ENCODE assay signal across 1 cellular context in the genomic region with DNA sequence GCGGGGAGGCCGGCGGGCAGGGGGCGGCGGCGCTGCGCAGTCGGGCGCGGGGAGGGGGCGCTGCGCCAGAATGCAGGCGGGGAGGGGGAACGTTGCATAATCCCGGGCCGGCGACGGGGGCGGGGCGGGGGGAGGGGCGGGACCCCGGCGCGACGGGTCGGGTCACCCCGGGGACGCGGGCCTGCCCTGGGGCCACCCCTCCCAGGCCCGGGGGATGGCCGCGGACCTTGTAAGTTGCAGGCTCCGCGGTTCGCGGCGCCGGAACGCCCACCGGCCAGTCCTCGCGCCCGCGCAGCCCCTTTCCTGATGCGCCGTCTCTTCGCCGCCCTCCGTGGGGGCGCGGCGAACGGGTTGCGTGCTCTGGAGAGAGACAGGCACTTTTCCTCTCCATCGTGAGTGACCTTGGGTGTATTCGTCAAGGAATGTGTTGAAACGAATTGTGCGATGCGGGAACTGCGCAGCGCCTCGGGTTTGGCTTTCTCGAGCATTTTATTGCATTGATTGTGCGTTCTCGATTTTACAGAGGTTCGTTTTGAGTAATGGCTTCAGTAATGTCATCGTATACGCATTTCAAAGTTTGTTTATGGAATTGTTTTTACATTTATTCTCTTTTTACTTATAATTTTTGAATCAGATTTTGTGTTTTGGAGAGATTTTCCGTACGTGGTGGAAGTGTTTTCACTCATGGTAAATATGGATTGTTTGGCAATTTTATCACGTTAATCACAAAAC.
A peak's percentile ranks its signal among the peaks of the same experiment; 100 is the strongest.
TF ChIP-seq lines count a peak whose summit lies in the region.

No MANE protein-coding gene starts in this region.

TF ChIP-seq in GM12878, 131 proteins besides CTCF, POLR2A, EP300 and RAD21 (continued from another document):
- TF ChIP-seq, protein P1, sequence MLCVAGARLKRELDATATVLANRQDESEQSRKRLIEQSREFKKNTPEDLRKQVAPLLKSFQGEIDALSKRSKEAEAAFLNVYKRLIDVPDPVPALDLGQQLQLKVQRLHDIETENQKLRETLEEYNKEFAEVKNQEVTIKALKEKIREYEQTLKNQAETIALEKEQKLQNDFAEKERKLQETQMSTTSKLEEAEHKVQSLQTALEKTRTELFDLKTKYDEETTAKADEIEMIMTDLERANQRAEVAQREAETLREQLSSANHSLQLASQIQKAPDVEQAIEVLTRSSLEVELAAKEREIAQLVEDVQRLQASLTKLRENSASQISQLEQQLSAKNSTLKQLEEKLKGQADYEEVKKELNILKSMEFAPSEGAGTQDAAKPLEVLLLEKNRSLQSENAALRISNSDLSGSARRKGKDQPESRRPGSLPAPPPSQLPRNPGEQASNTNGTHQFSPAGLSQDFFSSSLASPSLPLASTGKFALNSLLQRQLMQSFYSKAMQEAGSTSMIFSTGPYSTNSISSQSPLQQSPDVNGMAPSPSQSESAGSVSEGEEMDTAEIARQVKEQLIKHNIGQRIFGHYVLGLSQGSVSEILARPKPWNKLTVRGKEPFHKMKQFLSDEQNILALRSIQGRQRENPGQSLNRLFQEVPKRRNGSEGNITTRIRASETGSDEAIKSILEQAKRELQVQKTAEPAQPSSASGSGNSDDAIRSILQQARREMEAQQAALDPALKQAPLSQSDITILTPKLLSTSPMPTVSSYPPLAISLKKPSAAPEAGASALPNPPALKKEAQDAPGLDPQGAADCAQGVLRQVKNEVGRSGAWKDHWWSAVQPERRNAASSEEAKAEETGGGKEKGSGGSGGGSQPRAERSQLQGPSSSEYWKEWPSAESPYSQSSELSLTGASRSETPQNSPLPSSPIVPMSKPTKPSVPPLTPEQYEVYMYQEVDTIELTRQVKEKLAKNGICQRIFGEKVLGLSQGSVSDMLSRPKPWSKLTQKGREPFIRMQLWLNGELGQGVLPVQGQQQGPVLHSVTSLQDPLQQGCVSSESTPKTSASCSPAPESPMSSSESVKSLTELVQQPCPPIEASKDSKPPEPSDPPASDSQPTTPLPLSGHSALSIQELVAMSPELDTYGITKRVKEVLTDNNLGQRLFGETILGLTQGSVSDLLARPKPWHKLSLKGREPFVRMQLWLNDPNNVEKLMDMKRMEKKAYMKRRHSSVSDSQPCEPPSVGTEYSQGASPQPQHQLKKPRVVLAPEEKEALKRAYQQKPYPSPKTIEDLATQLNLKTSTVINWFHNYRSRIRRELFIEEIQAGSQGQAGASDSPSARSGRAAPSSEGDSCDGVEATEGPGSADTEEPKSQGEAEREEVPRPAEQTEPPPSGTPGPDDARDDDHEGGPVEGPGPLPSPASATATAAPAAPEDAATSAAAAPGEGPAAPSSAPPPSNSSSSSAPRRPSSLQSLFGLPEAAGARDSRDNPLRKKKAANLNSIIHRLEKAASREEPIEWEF (IDR thresholded peaks at IDR 0.05; ENCODE audit: insufficient replicate concordance, low read depth, low read length): peak; percentile 26
- TF ChIP-seq KLF5 (IDR thresholded peaks at IDR 0.05; ENCODE audit: partially characterized antibody) (no peak), ZNF24 (IDR thresholded peaks at IDR 0.05) (0 out of 2 replicates have a peak, but pooled peaks have one; percentile 24), DPF2 (IDR thresholded peaks at IDR 0.05) (peak; percentile 2; the same call in 1 of the 2 replicates), BCL11A (IDR thresholded peaks at IDR 0.05; ENCODE audit: low read depth, low read length) (no peak), SMC3 (IDR thresholded peaks at IDR 0.05; ENCODE audit: borderline replicate concordance, low read length) (no peak), KAT2A (conservative IDR thresholded peaks at IDR 0.05; ENCODE audit: control insufficient read depth, low read depth, low read length) (no peak), BACH1 (IDR thresholded peaks at IDR 0.05; ENCODE audit: borderline replicate concordance) (0 out of 2 replicates have a peak, but pooled peaks have one; percentile 25), SUPT20H (IDR thresholded peaks at IDR 0.05; ENCODE audit: borderline replicate concordance, control insufficient read depth, low read depth, low read length) (no peak), GATAD2B (conservative IDR thresholded peaks at IDR 0.05; ENCODE audit: low read depth) (peak; percentile 13; the same call in 1 of the 2 replicates), STAT3 (IDR thresholded peaks at IDR 0.05; ENCODE audit: low read depth, low read length) (no peak), SMARCA5 (IDR thresholded peaks at IDR 0.05) (peak; percentile 28; the same call in 1 of the 2 replicates), IKZF1 (conservative IDR thresholded peaks at IDR 0.05) (no peak; the same call in 1 of the 2 replicates), EGR1 (IDR thresholded peaks at IDR 0.05; ENCODE audit: borderline replicate concordance in 1 of 2, low read depth in 2 of 2, low read length in 2 of 2) (peak in 1 of 2 experiments; percentile 3; a peak in 1 of 3 replicates), HCFC1 (IDR thresholded peaks at IDR 0.05; ENCODE audit: low read length) (no peak), MEF2A (IDR thresholded peaks at IDR 0.05; ENCODE audit: insufficient read depth, low read depth, low read length) (no peak), SP1 (IDR thresholded peaks at IDR 0.05; ENCODE audit: low read depth, low read length) (no peak), GABPA (IDR thresholded peaks at IDR 0.05; ENCODE audit: low read depth) (no peak), ASH2L (IDR thresholded peaks at IDR 0.05; ENCODE audit: borderline replicate concordance, low read depth) (no peak), CHD2 (IDR thresholded peaks at IDR 0.05; ENCODE audit: borderline replicate concordance, low read depth, low read length) (0 out of 2 replicates have a peak, but pooled peaks have one; percentile 17)
- TF ChIP-seq, protein P2, sequence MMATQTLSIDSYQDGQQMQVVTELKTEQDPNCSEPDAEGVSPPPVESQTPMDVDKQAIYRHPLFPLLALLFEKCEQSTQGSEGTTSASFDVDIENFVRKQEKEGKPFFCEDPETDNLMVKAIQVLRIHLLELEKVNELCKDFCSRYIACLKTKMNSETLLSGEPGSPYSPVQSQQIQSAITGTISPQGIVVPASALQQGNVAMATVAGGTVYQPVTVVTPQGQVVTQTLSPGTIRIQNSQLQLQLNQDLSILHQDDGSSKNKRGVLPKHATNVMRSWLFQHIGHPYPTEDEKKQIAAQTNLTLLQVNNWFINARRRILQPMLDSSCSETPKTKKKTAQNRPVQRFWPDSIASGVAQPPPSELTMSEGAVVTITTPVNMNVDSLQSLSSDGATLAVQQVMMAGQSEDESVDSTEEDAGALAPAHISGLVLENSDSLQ (IDR thresholded peaks at IDR 0.05): peak; percentile 15; the same call in 1 of the 2 replicates
- TF ChIP-seq, protein P3, sequence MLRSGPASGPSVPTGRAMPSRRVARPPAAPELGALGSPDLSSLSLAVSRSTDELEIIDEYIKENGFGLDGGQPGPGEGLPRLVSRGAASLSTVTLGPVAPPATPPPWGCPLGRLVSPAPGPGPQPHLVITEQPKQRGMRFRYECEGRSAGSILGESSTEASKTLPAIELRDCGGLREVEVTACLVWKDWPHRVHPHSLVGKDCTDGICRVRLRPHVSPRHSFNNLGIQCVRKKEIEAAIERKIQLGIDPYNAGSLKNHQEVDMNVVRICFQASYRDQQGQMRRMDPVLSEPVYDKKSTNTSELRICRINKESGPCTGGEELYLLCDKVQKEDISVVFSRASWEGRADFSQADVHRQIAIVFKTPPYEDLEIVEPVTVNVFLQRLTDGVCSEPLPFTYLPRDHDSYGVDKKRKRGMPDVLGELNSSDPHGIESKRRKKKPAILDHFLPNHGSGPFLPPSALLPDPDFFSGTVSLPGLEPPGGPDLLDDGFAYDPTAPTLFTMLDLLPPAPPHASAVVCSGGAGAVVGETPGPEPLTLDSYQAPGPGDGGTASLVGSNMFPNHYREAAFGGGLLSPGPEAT (IDR thresholded peaks at IDR 0.05; ENCODE audit: low read depth): no peak
- TF ChIP-seq, protein P4, sequence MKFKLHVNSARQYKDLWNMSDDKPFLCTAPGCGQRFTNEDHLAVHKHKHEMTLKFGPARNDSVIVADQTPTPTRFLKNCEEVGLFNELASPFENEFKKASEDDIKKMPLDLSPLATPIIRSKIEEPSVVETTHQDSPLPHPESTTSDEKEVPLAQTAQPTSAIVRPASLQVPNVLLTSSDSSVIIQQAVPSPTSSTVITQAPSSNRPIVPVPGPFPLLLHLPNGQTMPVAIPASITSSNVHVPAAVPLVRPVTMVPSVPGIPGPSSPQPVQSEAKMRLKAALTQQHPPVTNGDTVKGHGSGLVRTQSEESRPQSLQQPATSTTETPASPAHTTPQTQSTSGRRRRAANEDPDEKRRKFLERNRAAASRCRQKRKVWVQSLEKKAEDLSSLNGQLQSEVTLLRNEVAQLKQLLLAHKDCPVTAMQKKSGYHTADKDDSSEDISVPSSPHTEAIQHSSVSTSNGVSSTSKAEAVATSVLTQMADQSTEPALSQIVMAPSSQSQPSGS (IDR thresholded peaks at IDR 0.05; ENCODE audit: low read length): no peak
- TF ChIP-seq, protein P5, sequence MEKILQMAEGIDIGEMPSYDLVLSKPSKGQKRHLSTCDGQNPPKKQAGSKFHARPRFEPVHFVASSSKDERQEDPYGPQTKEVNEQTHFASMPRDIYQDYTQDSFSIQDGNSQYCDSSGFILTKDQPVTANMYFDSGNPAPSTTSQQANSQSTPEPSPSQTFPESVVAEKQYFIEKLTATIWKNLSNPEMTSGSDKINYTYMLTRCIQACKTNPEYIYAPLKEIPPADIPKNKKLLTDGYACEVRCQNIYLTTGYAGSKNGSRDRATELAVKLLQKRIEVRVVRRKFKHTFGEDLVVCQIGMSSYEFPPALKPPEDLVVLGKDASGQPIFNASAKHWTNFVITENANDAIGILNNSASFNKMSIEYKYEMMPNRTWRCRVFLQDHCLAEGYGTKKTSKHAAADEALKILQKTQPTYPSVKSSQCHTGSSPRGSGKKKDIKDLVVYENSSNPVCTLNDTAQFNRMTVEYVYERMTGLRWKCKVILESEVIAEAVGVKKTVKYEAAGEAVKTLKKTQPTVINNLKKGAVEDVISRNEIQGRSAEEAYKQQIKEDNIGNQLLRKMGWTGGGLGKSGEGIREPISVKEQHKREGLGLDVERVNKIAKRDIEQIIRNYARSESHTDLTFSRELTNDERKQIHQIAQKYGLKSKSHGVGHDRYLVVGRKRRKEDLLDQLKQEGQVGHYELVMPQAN (conservative IDR thresholded peaks at IDR 0.05): peak; percentile 56; the same call in 1 of the 2 replicates
